In the genomic region with DNA sequence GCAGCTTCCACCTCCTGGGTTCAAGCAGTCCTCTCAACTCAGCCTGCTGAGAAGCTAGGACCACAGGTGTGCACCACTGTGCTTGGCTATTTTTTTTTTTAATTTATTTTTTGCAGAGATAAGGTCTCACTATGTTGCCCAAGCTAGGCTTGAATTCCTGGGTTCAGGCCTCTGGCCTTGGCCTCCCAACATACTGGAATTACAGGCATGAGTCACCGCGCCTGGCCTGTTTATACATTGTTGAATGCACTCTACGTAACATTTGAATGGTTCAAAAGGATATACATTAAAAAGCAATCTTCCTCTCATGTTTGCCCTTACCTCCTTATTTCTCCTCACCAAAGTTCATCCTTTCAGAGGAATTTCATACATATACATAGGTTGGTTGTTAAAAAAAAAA, we compare ENCODE assay signal across 19 cellular contexts. TPM values are rescaled to one million over a fixed set of nuclear protein-coding genes. Genes with fewer than 3 reads are reported as not detected.
A peak's percentile ranks its signal among the peaks of the same experiment; 100 is the strongest.
DNase-seq lines count a peak whose midpoint lies in the region; ATAC-seq, FAIRE-seq and TF ChIP-seq lines count a peak whose summit lies in the region.
"Had no signal": no experiment of that assay in that cellular context is flagged by ENCODE, and none has a peak within 500 bp of the region (broad histone marks: within the 10 kb centered on the region; RNA-seq: fewer than 3 reads in every experiment).

No MANE protein-coding gene starts in this region.

- H4K20me1 ChIP-seq in HCT116 (ENCODE audit: insufficient read depth) = no peaks in the 10 kb centered on the region

- no peak for TF ChIP-seq CTCF in HCT116 (IDR thresholded peaks at IDR 0.05 in 2 of 3, conservative IDR thresholded peaks at IDR 0.05 in 1 of 3; ENCODE audit: borderline replicate concordance in 1 of 3, insufficient read depth in 1 of 3, low read depth in 2 of 3, low read length in 2 of 3)
- TF ChIP-seq CTCF in epithelial cell of esophagus (IDR thresholded peaks at IDR 0.05; ENCODE audit: insufficient read depth, low read depth, low read length, missing control alignments) = no peak
- no peak for TF ChIP-seq CTCF in glutamatergic neuron (IDR thresholded peaks at IDR 0.05; ENCODE audit: partially characterized antibody, unreplicated experiment)
- TF ChIP-seq CTCF in pancreas (IDR thresholded peaks at IDR 0.05) = no peak

- CTCF ChIA-PET in HCT116 (lab: Charles Lee) = interaction anchor here (0.8 to 1.9 kb wide), 6 partner anchors 41 to 392 kb away, joined by 3 to 11 read pairs (median 4); no protein-coding TSS in a partner anchor

- H3K4me1 Mint-ChIP-seq in glutamatergic neuron (ENCODE audit: low read depth, unreplicated experiment) = no peaks in the 10 kb centered on the region
- H3K4me1 Mint-ChIP-seq: GM23338 had no signal

- H3K27me3 Mint-ChIP-seq in glutamatergic neuron (ENCODE audit: unreplicated experiment) = no peaks in the 10 kb centered on the region
- H3K27me3 Mint-ChIP-seq: CD4-positive, alpha-beta T cell had no signal

- no peak overlapping the region for H3K4me2 ChIP-seq in HCT116 (ENCODE audit: low read length)
- H3K4me2 ChIP-seq: A549, GM23338 had no signal

- H3K27me3 ChIP-seq in HCT116 (ENCODE audit: insufficient read depth, low read length) = no peaks in the 10 kb centered on the region
- H3K27me3 ChIP-seq in pancreas = no peaks in the 10 kb centered on the region

- no peak for FAIRE-seq in pancreas (lab: Jason Lieb, UNC)
- FAIRE-seq: A549, GM12892, H54 had no signal

- no peak for TF ChIP-seq RAD21 in HCT116 (IDR thresholded peaks at IDR 0.05; ENCODE audit: low read depth)

- no peaks in the 10 kb centered on the region for H3K79me2 ChIP-seq in HCT116 (ENCODE audit: insufficient read depth, low read length)

- no peak overlapping the region for H3K27ac ChIP-seq in HCT116 (ENCODE audit: low read depth, low read length)
- H3K27ac ChIP-seq in pancreas = no peak overlapping the region
- H3K27ac ChIP-seq: 22Rv1, A549, C4-2B had no signal

- H3K9me3 ChIP-seq in HCT116 (ENCODE audit: control insufficient read depth in 1 of 2, insufficient read depth in 1 of 2, low read depth in 1 of 2, low read length in 2 of 2) (no peaks in the 10 kb centered on the region), pancreas (no peaks in the 10 kb centered on the region)
- H3K9me3 ChIP-seq: A549, Caco-2 had no signal

- DNase-seq in activated effector memory CD4-positive, alpha-beta T cell treated with anti-CD3 and anti-CD28 coated beads, Interleukin-2, amount 50 U/mL, for 16 hours = peak; percentile 21
- no peak for DNase-seq in activated effector memory CD4-positive, alpha-beta T cell treated with Interleukin-2 at 50 U/mL for 16 hours
- DNase-seq in HCT116 (ENCODE audit: low read depth, low spot score) (no peak), epithelial cell of esophagus (ENCODE audit: low read depth) (peak; percentile 13), dermis blood vessel endothelial cell (no peak), glutamatergic neuron (no peak), pancreas (no peak)
- DNase-seq: CD4-positive, alpha-beta T cell; DMS153; DMS79; HFFc6 had no signal

- POLR2A ChIA-PET in HCT116 (lab: Charles Lee) = interaction anchor here (0.7 kb wide), 1 partner anchor 789 kb away, joined by 3 read pairs; no protein-coding TSS in a partner anchor

- no peak for ATAC-seq in HCT116
- ATAC-seq in pancreas = no peak

- no peak overlapping the region for H3K4me3 Mint-ChIP-seq in glutamatergic neuron (ENCODE audit: unreplicated experiment)
- H3K4me3 Mint-ChIP-seq: CD4-positive, alpha-beta T cell; GM23338; HFFc6 had no signal

- no peaks in the 10 kb centered on the region for H3K9me3 Mint-ChIP-seq in glutamatergic neuron (ENCODE audit: unreplicated experiment)
- H3K9me3 Mint-ChIP-seq: CD4-positive, alpha-beta T cell; GM23338; HFFc6 had no signal

- no peaks in the 10 kb centered on the region for H3K36me3 Mint-ChIP-seq in glutamatergic neuron (ENCODE audit: unreplicated experiment)

- H3K9me2 ChIP-seq in HCT116 (ENCODE audit: insufficient read depth) = no peaks in the 10 kb centered on the region

- H3K27ac Mint-ChIP-seq in glutamatergic neuron (ENCODE audit: unreplicated experiment) = no peak overlapping the region
- H3K27ac Mint-ChIP-seq: CD4-positive, alpha-beta T cell; GM23338; HFFc6 had no signal

- no peak overlapping the region for H3K9ac ChIP-seq in HCT116 (ENCODE audit: low read length)

- H2AFZ ChIP-seq in HCT116 (ENCODE audit: low read depth, low read length, poor library complexity, severe bottlenecking) = peak overlapping the region; percentile 5
- H2AFZ ChIP-seq: GM23338 had no signal

- TF ChIP-seq POLR2A in HCT116 (IDR thresholded peaks at IDR 0.05; ENCODE audit: borderline replicate concordance, extremely low read depth, insufficient read depth, insufficient read length) = no peak

- H3K4me1 ChIP-seq in HCT116 (ENCODE audit: control insufficient read depth in 1 of 2, insufficient read depth in 2 of 2, low read length in 2 of 2) = no peaks in the 10 kb centered on the region
- H3K4me1 ChIP-seq in pancreas = no peaks in the 10 kb centered on the region
- H3K4me1 ChIP-seq: A549, Caco-2 had no signal

- no peaks in the 10 kb centered on the region for H3K36me3 ChIP-seq in HCT116 (ENCODE audit: control insufficient read depth in 1 of 2, insufficient read depth in 2 of 2, low read length in 2 of 2)
- no peaks in the 10 kb centered on the region for H3K36me3 ChIP-seq in pancreas

- 91 to 94% methylated on average over 3 of the region's 3 CpGs for WGBS in pancreas, 2 donors

- no TSS peak for BruUV-seq in HCT116 (replicated peaks; lab: Mats Ljungman, UMichigan)

- H3K4me3 ChIP-seq in HCT116 (replicated peaks in 1 of 2; ENCODE audit: low read depth in 1 of 2, low read length in 2 of 2) = no peak overlapping the region
- no peak overlapping the region for H3K4me3 ChIP-seq in epithelial cell of esophagus (ENCODE audit: low read length)
- no peak overlapping the region for H3K4me3 ChIP-seq in pancreas
- H3K4me3 ChIP-seq: A549, GM23338 had no signal

- intact Hi-C loops in HCT116 (cut with micrococcal nuclease) (loop anchor here (2.0 to 5.0 kb wide), 3 partner anchors 194 to 878 kb away; no protein-coding TSS in a partner anchor), pancreas (cut with DNase I) (no loop called here)

- RAD21 ChIA-PET in HCT116 (lab: Charles Lee; ENCODE audit: low non-redundant PET in 1 of 2, low total read pairs in 2 of 2, uncharacterized antibody in 2 of 2, unreplicated experiment in 2 of 2) = interaction anchor here in 1 of 2 experiments (0.8 kb wide), 1 partner anchor 194 kb away, joined by 3 read pairs; no protein-coding TSS in a partner anchor

TF ChIP-seq in HCT116, 20 proteins besides CTCF, POLR2A, EP300 and RAD21:
- no peak for TF ChIP-seq TCF7L2 (IDR thresholded peaks at IDR 0.05; ENCODE audit: borderline replicate concordance, extremely low read depth, insufficient read depth, insufficient read length)
- TF ChIP-seq, protein P1, sequence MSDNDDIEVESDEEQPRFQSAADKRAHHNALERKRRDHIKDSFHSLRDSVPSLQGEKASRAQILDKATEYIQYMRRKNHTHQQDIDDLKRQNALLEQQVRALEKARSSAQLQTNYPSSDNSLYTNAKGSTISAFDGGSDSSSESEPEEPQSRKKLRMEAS (IDR thresholded peaks at IDR 0.05) = no peak
- TF ChIP-seq EGR1 (IDR thresholded peaks at IDR 0.05; ENCODE audit: low read depth) = no peak
- no peak for TF ChIP-seq SP1 (IDR thresholded peaks at IDR 0.05; ENCODE audit: low read depth)
- no peak for TF ChIP-seq ELF1 (IDR thresholded peaks at IDR 0.05; ENCODE audit: borderline replicate concordance, low read depth)
TF ChIP-seq in HCT116: peak in this region for 0.

RNA-seq across cellular contexts. Expression of a gene that starts 7.2 kb away (rescaled TPM):
- 26.9 TPM for total RNA-seq in HCT116 (2021; ENCODE audit: unreplicated experiment)
- polyA plus RNA-seq in HCT116 (2012) = 11.0 and 17.2 TPM in 2 replicates
- 8.4 and 9.4 TPM in 2 replicates for total RNA-seq in dermis blood vessel endothelial cell
- 6.1 TPM for total RNA-seq in glutamatergic neuron (ENCODE audit: unreplicated experiment)
- total RNA-seq in pancreas = 10 to 100 TPM in 2 of 6 donors, 1 to 10 TPM in 4; 2.9 to 23.5 (median 6.0) TPM
- polyA plus RNA-seq in pancreas = 1 to 10 TPM; 5.0 to 8.0 TPM
- total RNA-seq: HFFc6 had no signal
- polyA plus RNA-seq: BJ had no signal

Comparison
In these comparisons a context has a peak if more than half of its experiments do, and no peak if none do; other contexts are left out.
1. DNase-seq: peak in activated effector memory CD4-positive, alpha-beta T cell treated with anti-CD3 and anti-CD28 coated beads, Interleukin-2, amount 50 U/mL, for 16 hours (single experiment) and epithelial cell of esophagus (single experiment); none in activated effector memory CD4-positive, alpha-beta T cell treated with Interleukin-2 at 50 U/mL for 16 hours (single experiment), HCT116 (single experiment), dermis blood vessel endothelial cell (single experiment), glutamatergic neuron (single experiment) and pancreas (0 of 6).